In genomic region chr11:76782526-76783293, GRCh38 we compare ENCODE assay signal across 8 cellular contexts. TPM values are rescaled to one million over a fixed set of nuclear protein-coding genes. Genes with fewer than 3 reads are reported as not detected.
DNase-seq lines count a peak whose midpoint lies in the region; ATAC-seq, FAIRE-seq and TF ChIP-seq lines count a peak whose summit lies in the region.

No MANE protein-coding gene starts in this region.

- WGBS in A549 (ENCODE audit: missing lambda C conversion rate): 2% methylated on average over 13 of the region's 38 CpGs

- H3K27me3 Mint-ChIP-seq in T-cell: peaks cover 39 to 55% of the 10 kb centered on the region in 2 donors
- H3K27me3 Mint-ChIP-seq in dendritic cell treated with granulocyte-macrophage colony-stimulating factor and Interleukin-4, amounts not matched to agents 40 ng/mL and 50 ng/mL, for 4 days: peaks cover 85% of the 10 kb centered on the region

- no peak for TF ChIP-seq CTCF in A549 (IDR thresholded peaks at IDR 0.05)

- CTCF ChIA-PET in A549 (lab: Yijun Ruan, JAX): interaction anchor here (0.6 to 2.8 kb wide), 9 partner anchors 9 to 136 kb away, joined by 3 to 12 read pairs (median 5); no protein-coding TSS in a partner anchor
- CTCF ChIA-PET in T-cell (lab: Charles Lee): interaction anchor here (0.7 kb wide), 2 partner anchors 629 to 930 kb away, joined by 3 to 5 read pairs; no protein-coding TSS in a partner anchor

- peak overlapping the region; percentile 57 to 76 (median 70) for H3K4me3 Mint-ChIP-seq in T-cell
- peak overlapping the region; percentile 74 for H3K4me3 Mint-ChIP-seq in dendritic cell treated with granulocyte-macrophage colony-stimulating factor and Interleukin-4, amounts not matched to agents 40 ng/mL and 50 ng/mL, for 4 days

- ATAC-seq in A549: peak; percentile 66 to 71
- ATAC-seq in T-cell (replicated peaks in 1 of 4): peak; percentile 56 to 72 (median 61)
- ATAC-seq in left colon: peak; percentile 65
- ATAC-seq in GM19452 (IDR thresholded peaks at IDR 0.05; ENCODE audit: unreplicated experiment): no peak

- H3K9me3 Mint-ChIP-seq in T-cell: no peaks in the 10 kb centered on the region
- peaks cover under 1% of the 10 kb centered on the region for H3K9me3 Mint-ChIP-seq in dendritic cell treated with granulocyte-macrophage colony-stimulating factor and Interleukin-4, amounts not matched to agents 40 ng/mL and 50 ng/mL, for 4 days

- intact Hi-C loops in dendritic cell treated with granulocyte-macrophage colony-stimulating factor and Interleukin-4, amounts not matched to agents 40 ng/mL and 50 ng/mL, for 4 days (cut with micrococcal nuclease): loop anchor here (5.0 kb wide), 1 partner anchor 40 kb away; no protein-coding TSS in a partner anchor
- intact Hi-C loops in left colon (cut with DNase I, micrococcal nuclease): no loop called here

- peak overlapping the region; percentile 84 for H3K4me2 ChIP-seq in A549

- TF ChIP-seq EP300 in A549 (IDR thresholded peaks at IDR 0.05): peak; percentile 15 to 46; a peak in 3 of 5 replicates

- TF ChIP-seq RAD21 in A549 (conservative IDR thresholded peaks at IDR 0.05 in 1 of 2, IDR thresholded peaks at IDR 0.05 in 1 of 2): peak; percentile 2 to 34; a peak in 1 of 5 replicates

- peak overlapping the region; percentile 96 to 98 for H3K27ac ChIP-seq in A549

- peaks cover 7 to 12% (median 8%) of the 10 kb centered on the region in 3 donors for H3K4me1 Mint-ChIP-seq in T-cell
- H3K4me1 Mint-ChIP-seq in dendritic cell treated with granulocyte-macrophage colony-stimulating factor and Interleukin-4, amounts not matched to agents 40 ng/mL and 50 ng/mL, for 4 days (ENCODE audit: low read depth): peaks cover 8% of the 10 kb centered on the region

- H3K4me3 ChIP-seq in A549: peak overlapping the region; percentile 71

- TF ChIP-seq POLR2A in A549 (IDR thresholded peaks at IDR 0.05; ENCODE audit: low read length) (peak; percentile 57), GM12892 (IDR thresholded peaks at IDR 0.05; ENCODE audit: low read depth, low read length) (no peak)

- POLR2A ChIA-PET in A549 (lab: Yijun Ruan, JAX): interaction anchor here (0.6 to 3.7 kb wide), 11 partner anchors 9 to 265 kb away, joined by 4 to 134 read pairs (median 6); no protein-coding TSS in a partner anchor
- POLR2A ChIA-PET in T-cell (lab: Charles Lee): no interaction called here

- peak overlapping the region in 1 of 2 donors; percentile 35 for H3K27ac Mint-ChIP-seq in T-cell
- H3K27ac Mint-ChIP-seq in dendritic cell treated with granulocyte-macrophage colony-stimulating factor and Interleukin-4, amounts not matched to agents 40 ng/mL and 50 ng/mL, for 4 days: peak overlapping the region; percentile 74

- H3K9me3 ChIP-seq in A549: peaks cover 25% of the 10 kb centered on the region

- peaks cover 4% of the 10 kb centered on the region for H3K36me3 Mint-ChIP-seq in T-cell
- H3K36me3 Mint-ChIP-seq in dendritic cell treated with granulocyte-macrophage colony-stimulating factor and Interleukin-4, amounts not matched to agents 40 ng/mL and 50 ng/mL, for 4 days (ENCODE audit: low read depth): no peaks in the 10 kb centered on the region

- H3K4me1 ChIP-seq in A549: peaks cover 36% of the 10 kb centered on the region

- no peak for FAIRE-seq in A549 (lab: Jason Lieb, UNC)
- FAIRE-seq in GM12892 (lab: Jason Lieb, UNC): no peak

- DNase-seq in A549 (ENCODE audit: low read depth in 1 of 2, low spot score in 1 of 2) (peak; percentile 87 to 95), GM12892 (ENCODE audit: insufficient read length) (peak; percentile 48), NCI-H1436 treated with DMSO at 0.1 percent for 48 hours (lab: John Stamatoyannopoulos, UW) (peak; percentile 31), T-cell (peak in 1 of 34 experiments; percentile 14), left colon (peak; percentile 91)
- peak; percentile 74 for DNase-seq in stimulated activated CD4-positive, alpha-beta T cell treated with anti-CD3 and anti-CD28 coated beads, Interleukin-15, amount 100 ng/mL, for 24 hours

TF ChIP-seq in A549, 52 proteins besides CTCF, POLR2A, EP300 and RAD21 (continues in another document):
- no peak for TF ChIP-seq CHD2 (IDR thresholded peaks at IDR 0.05; ENCODE audit: low read length, partially characterized antibody)
- no peak for TF ChIP-seq CBX8 (IDR thresholded peaks at IDR 0.05)
- TF ChIP-seq BCL3 (IDR thresholded peaks at IDR 0.05): no peak
- no peak for TF ChIP-seq REST (IDR thresholded peaks at IDR 0.05)
- TF ChIP-seq FOXS1 (CRISPR knock-in tag; IDR thresholded peaks at IDR 0.05): no peak
- TF ChIP-seq HMGXB4 (CRISPR knock-in tag; IDR thresholded peaks at IDR 0.05; ENCODE audit: borderline replicate concordance): no peak
- no peak for TF ChIP-seq NR3C1 (IDR thresholded peaks at IDR 0.05)
- peak; percentile 13; the same call in 1 of the 2 replicates for TF ChIP-seq E2F6 (IDR thresholded peaks at IDR 0.05; ENCODE audit: borderline replicate concordance, low read depth)
- TF ChIP-seq EHF (CRISPR knock-in tag; IDR thresholded peaks at IDR 0.05): no peak
- no peak for TF ChIP-seq USF2 (IDR thresholded peaks at IDR 0.05)
- TF ChIP-seq TFCP2L1 (CRISPR knock-in tag; IDR thresholded peaks at IDR 0.05): no peak
- no peak for TF ChIP-seq KDM1A (IDR thresholded peaks at IDR 0.05; ENCODE audit: low read depth)
- no peak for TF ChIP-seq CEBPB (IDR thresholded peaks at IDR 0.05)

RNA-seq across cellular contexts. Expression of gene TSKU, which starts 0.4 kb away (rescaled TPM):
- 164 and 188 TPM in 2 replicates for polyA plus RNA-seq in A549 (2011; rRNA removed)
- 177 and 263 TPM in 2 replicates for polyA plus RNA-seq in A549 (2012; cell fraction: cytosol; rRNA removed)
- 271 and 323 TPM in 2 replicates for polyA plus RNA-seq in A549 (2012; cell fraction: nucleus; rRNA removed)
- 145 to 171 TPM (median 164 TPM) in 3 replicates for polyA plus RNA-seq in A549 (2017; fragmentation: RNase III; extraction: RNeasy Plus Mini Kit Qiagen cat#74134 plus additional on column Dnase treatment)
- polyA minus RNA-seq in A549 (2011; rRNA and poly(A)+ RNA removed): 186 and 192 TPM in 2 replicates
- 0.40 TPM for polyA plus RNA-seq in GM12892 (2012; ENCODE audit: missing spikeins)
- under 1 TPM in 3 of 5 donors, not detected in 2; 0.23 to 0.47 (median 0.32) TPM for total RNA-seq in T-cell
- 10 to 100 TPM; 38.4 to 42.6 TPM for total RNA-seq in left colon

Comparison
In these comparisons a context has a peak if more than half of its experiments do, and no peak if none do; other contexts are left out.
1. RNA of gene TSKU, which starts 0.4 kb away (total RNA-seq): 38.4 to 42.6 TPM in left colon; 0.23 to 0.47 TPM in T-cell; every median in the first group is over 10 times any median in the second.